16 cellular contexts compared by ENCODE assay signal in genomic region chr6:56770011-56770520, GRCh38.
DNase-seq lines count a peak whose midpoint lies in the region; ATAC-seq, FAIRE-seq and TF ChIP-seq lines count a peak whose summit lies in the region.
"Had no signal": no experiment of that assay in that cellular context is flagged by ENCODE, and none has a peak within 500 bp of the region (broad histone marks: within the 10 kb centered on the region; RNA-seq: fewer than 3 reads in every experiment).

No MANE protein-coding gene starts in this region.

- CTCF ChIA-PET in HepG2 (lab: Yijun Ruan, JAX; ENCODE audit: low intra/inter-chr PET ratio, low total read pairs), result no interaction called here
- CTCF ChIA-PET in WTC11 (lab: Charles Lee), result interaction anchor here (0.7 to 1.0 kb wide), 2 partner anchors 23 to 74 kb away, joined by 3 to 4 read pairs; no protein-coding TSS in a partner anchor

- no peak overlapping the region for H3K9ac ChIP-seq in HepG2 (ENCODE audit: insufficient read depth, low read depth, low read length)
- no peak overlapping the region for H3K9ac ChIP-seq in kidney (ENCODE audit: low read length in 2 of 2)

- H3K4me1 Mint-ChIP-seq in WTC11, result peaks cover 71% of the 10 kb centered on the region

- H3K79me2 ChIP-seq in HepG2 (ENCODE audit: insufficient read depth, low read length), result no peaks in the 10 kb centered on the region

- no peak overlapping the region for H3K4me2 ChIP-seq in HepG2 (ENCODE audit: low read depth, low read length)

- H3K4me3 ChIP-seq in HepG2 (replicated peaks in 1 of 3; ENCODE audit: insufficient read depth in 1 of 3, low read depth in 2 of 3, low read length in 3 of 3) (no peak overlapping the region), right lobe of liver (no peak overlapping the region), left ventricle myocardium inferior (no peak overlapping the region), kidney (ENCODE audit: low read length in 2 of 2) (no peak overlapping the region)

- no peaks in the 10 kb centered on the region for H3K27me3 Mint-ChIP-seq in WTC11 (ENCODE audit: low read depth)

- H4K20me1 ChIP-seq in HepG2 (ENCODE audit: insufficient read depth, low read length), result no peaks in the 10 kb centered on the region

- no peaks in the 10 kb centered on the region for H3K36me3 Mint-ChIP-seq in WTC11

- no peak overlapping the region for H3K4me3 Mint-ChIP-seq in WTC11

- WGBS in HepG2 (ENCODE audit: low lambda C conversion rate), result 90% methylated on average over 2 of the region's 2 CpGs
- 94% methylated on average over 2 of the region's 2 CpGs for WGBS in right lobe of liver (ENCODE audit: insufficient coverage, low coverage, low lambda C conversion rate, missing lambda C conversion rate)

- H3K9me3 Mint-ChIP-seq in WTC11, result peaks cover 4% of the 10 kb centered on the region

- H3K27ac ChIP-seq in HepG2 (ENCODE audit: extremely low read length, insufficient read depth, low read length), result no peak overlapping the region
- H3K27ac ChIP-seq in right lobe of liver, result no peak overlapping the region
- H3K27ac ChIP-seq in left ventricle myocardium inferior (replicated peaks), result peak overlapping the region; percentile 70
- no peak overlapping the region for H3K27ac ChIP-seq in kidney (ENCODE audit: low read depth in 2 of 2, low read length in 2 of 2)

- TF ChIP-seq EP300 in HepG2 (IDR thresholded peaks at IDR 0.05; ENCODE audit: low read depth in 2 of 2, low read length in 2 of 2) (no peak), HepG2 (CRISPR knock-in tag; IDR thresholded peaks at IDR 0.05; ENCODE audit: borderline replicate concordance) (no peak)

- H3K9me3 ChIP-seq in HepG2 (ENCODE audit: low read length) (no peaks in the 10 kb centered on the region), right lobe of liver (no peaks in the 10 kb centered on the region), left ventricle myocardium inferior (replicated peaks) (no peaks in the 10 kb centered on the region), kidney (ENCODE audit: control insufficient read depth in 1 of 2, low read length in 2 of 2) (no peaks in the 10 kb centered on the region)

- no peak for TF ChIP-seq CTCF in HepG2 (CRISPR knock-in tag; IDR thresholded peaks at IDR 0.05)
- no peak for TF ChIP-seq CTCF in right lobe of liver (IDR thresholded peaks at IDR 0.05)
- no peak for TF ChIP-seq CTCF in WTC11 (IDR thresholded peaks at IDR 0.05)
- TF ChIP-seq CTCF in left ventricle myocardium inferior (IDR thresholded peaks at IDR 0.05; ENCODE audit: borderline replicate concordance), result no peak
- no peak for TF ChIP-seq CTCF in kidney (IDR thresholded peaks at IDR 0.05; ENCODE audit: borderline replicate concordance, extremely low read depth, insufficient read depth)

- intact Hi-C loops in HepG2 (cut with micrococcal nuclease; ENCODE audit: unreplicated experiment), result no loop called here
- intact Hi-C loops in right lobe of liver (cut with DNase I), result no loop called here
- intact Hi-C loops in left ventricle myocardium inferior (cut with micrococcal nuclease), result no loop called here
- intact Hi-C loops in kidney (cut with DNase I), result no loop called here

- no peak overlapping the region for H2AFZ ChIP-seq in HepG2 (ENCODE audit: low read length)

- BruUV-seq in HepG2 (replicated peaks; lab: Mats Ljungman, UMichigan), result no TSS peak

- ATAC-seq in HepG2, result no peak
- no peak for ATAC-seq in right lobe of liver
- ATAC-seq in WTC11, result no peak
- no peak for ATAC-seq in HG03571 (IDR thresholded peaks at IDR 0.05; ENCODE audit: unreplicated experiment)
- ATAC-seq in GM18502 (IDR thresholded peaks at IDR 0.05; ENCODE audit: poor library complexity, unreplicated experiment), result no peak

- TF ChIP-seq POLR2A in HepG2 (IDR thresholded peaks at IDR 0.05; ENCODE audit: insufficient read depth in 1 of 2, low read depth in 2 of 2, low read length in 2 of 2), result no peak
- no peak for TF ChIP-seq POLR2A in right lobe of liver (IDR thresholded peaks at IDR 0.05)

- H3K27me3 ChIP-seq in HepG2 (ENCODE audit: control insufficient read depth in 1 of 2, insufficient read depth in 2 of 2, low read length in 2 of 2) (no peaks in the 10 kb centered on the region), right lobe of liver (no peaks in the 10 kb centered on the region), left ventricle myocardium inferior (ENCODE audit: low read depth) (no peaks in the 10 kb centered on the region)

- peak overlapping the region; percentile 47 for H3K27ac Mint-ChIP-seq in WTC11

- no peak for DNase-seq in HepG2 (ENCODE audit: low spot score)
- no peak for DNase-seq in right lobe of liver
- no peak for DNase-seq in WTC11 (ENCODE audit: low spot score)
- no peak for DNase-seq in left ventricle myocardium inferior
- no peak for DNase-seq in NOMO-1 treated with DMSO at 0.1 percent for 48 hours (lab: John Stamatoyannopoulos, UW; ENCODE audit: unreplicated experiment)
- DNase-seq in kidney, result no peak
- DNase-seq: C1 segment of cervical spinal cord, EL, GOT3, NCI-H187 treated with DMSO at 0.1 percent for 48 hours, NCI-H446 treated with DMSO at 0.1 percent for 48 hours, NCI-H748 treated with DMSO at 0.1 percent for 48 hours, SHP77 had no signal

- FAIRE-seq in HepG2 (lab: Jason Lieb, UNC), result no peak
- no peak for FAIRE-seq in kidney (lab: Jason Lieb, UNC)
- FAIRE-seq: A204.1 had no signal

- no peak for TF ChIP-seq RAD21 in HepG2 (CRISPR knock-in tag; IDR thresholded peaks at IDR 0.05)

- H3K36me3 ChIP-seq in HepG2 (replicated peaks in 1 of 2; ENCODE audit: control insufficient read depth in 1 of 2, insufficient read depth in 2 of 2, low read length in 2 of 2) (no peaks in the 10 kb centered on the region), right lobe of liver (no peaks in the 10 kb centered on the region), left ventricle myocardium inferior (no peaks in the 10 kb centered on the region), kidney (ENCODE audit: control insufficient read depth in 1 of 2, insufficient read depth in 2 of 2, low read length in 2 of 2) (no peaks in the 10 kb centered on the region)

- no peaks in the 10 kb centered on the region for H3K4me1 ChIP-seq in HepG2 (ENCODE audit: insufficient read depth, low read length)
- no peaks in the 10 kb centered on the region for H3K4me1 ChIP-seq in right lobe of liver
- peaks cover 86% of the 10 kb centered on the region for H3K4me1 ChIP-seq in left ventricle myocardium inferior
- peaks cover 0 to 2% of the 10 kb centered on the region in 2 donors for H3K4me1 ChIP-seq in kidney (ENCODE audit: control insufficient read depth in 1 of 2, insufficient read depth in 1 of 2, low read depth in 1 of 2, low read length in 2 of 2)

- POLR2A ChIA-PET in HepG2 (lab: Yijun Ruan, JAX) (no interaction called here), WTC11 (lab: Charles Lee) (no interaction called here)

- in situ Hi-C loops in HepG2 (cut with HindIII; ENCODE audit: extremely low pct_ligation_motif_present, low pct_unique_long_range_greater_than_20kb), result no loop called here

TF ChIP-seq in HepG2, 621 proteins besides CTCF, POLR2A, EP300 and RAD21 (continues in another document):
- TF ChIP-seq, protein P1, sequence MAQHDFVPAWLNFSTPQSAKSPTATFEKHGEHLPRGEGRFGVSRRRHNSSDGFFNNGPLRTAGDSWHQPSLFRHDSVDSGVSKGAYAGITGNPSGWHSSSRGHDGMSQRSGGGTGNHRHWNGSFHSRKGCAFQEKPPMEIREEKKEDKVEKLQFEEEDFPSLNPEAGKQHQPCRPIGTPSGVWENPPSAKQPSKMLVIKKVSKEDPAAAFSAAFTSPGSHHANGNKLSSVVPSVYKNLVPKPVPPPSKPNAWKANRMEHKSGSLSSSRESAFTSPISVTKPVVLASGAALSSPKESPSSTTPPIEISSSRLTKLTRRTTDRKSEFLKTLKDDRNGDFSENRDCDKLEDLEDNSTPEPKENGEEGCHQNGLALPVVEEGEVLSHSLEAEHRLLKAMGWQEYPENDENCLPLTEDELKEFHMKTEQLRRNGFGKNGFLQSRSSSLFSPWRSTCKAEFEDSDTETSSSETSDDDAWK (CRISPR knock-in tag; IDR thresholded peaks at IDR 0.05), result no peak

TF ChIP-seq in WTC11, 78 proteins besides CTCF, POLR2A, EP300 and RAD21:
- no peak for TF ChIP-seq CREB1 (CRISPR knock-in tag; IDR thresholded peaks at IDR 0.05)
- TF ChIP-seq, protein P2, sequence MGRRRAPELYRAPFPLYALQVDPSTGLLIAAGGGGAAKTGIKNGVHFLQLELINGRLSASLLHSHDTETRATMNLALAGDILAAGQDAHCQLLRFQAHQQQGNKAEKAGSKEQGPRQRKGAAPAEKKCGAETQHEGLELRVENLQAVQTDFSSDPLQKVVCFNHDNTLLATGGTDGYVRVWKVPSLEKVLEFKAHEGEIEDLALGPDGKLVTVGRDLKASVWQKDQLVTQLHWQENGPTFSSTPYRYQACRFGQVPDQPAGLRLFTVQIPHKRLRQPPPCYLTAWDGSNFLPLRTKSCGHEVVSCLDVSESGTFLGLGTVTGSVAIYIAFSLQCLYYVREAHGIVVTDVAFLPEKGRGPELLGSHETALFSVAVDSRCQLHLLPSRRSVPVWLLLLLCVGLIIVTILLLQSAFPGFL (CRISPR knock-in tag; IDR thresholded peaks at IDR 0.05; ENCODE audit: borderline replicate concordance), result no peak
- TF ChIP-seq ZNF219 (CRISPR knock-in tag; IDR thresholded peaks at IDR 0.05; ENCODE audit: borderline replicate concordance), result no peak
- TF ChIP-seq, protein P3, sequence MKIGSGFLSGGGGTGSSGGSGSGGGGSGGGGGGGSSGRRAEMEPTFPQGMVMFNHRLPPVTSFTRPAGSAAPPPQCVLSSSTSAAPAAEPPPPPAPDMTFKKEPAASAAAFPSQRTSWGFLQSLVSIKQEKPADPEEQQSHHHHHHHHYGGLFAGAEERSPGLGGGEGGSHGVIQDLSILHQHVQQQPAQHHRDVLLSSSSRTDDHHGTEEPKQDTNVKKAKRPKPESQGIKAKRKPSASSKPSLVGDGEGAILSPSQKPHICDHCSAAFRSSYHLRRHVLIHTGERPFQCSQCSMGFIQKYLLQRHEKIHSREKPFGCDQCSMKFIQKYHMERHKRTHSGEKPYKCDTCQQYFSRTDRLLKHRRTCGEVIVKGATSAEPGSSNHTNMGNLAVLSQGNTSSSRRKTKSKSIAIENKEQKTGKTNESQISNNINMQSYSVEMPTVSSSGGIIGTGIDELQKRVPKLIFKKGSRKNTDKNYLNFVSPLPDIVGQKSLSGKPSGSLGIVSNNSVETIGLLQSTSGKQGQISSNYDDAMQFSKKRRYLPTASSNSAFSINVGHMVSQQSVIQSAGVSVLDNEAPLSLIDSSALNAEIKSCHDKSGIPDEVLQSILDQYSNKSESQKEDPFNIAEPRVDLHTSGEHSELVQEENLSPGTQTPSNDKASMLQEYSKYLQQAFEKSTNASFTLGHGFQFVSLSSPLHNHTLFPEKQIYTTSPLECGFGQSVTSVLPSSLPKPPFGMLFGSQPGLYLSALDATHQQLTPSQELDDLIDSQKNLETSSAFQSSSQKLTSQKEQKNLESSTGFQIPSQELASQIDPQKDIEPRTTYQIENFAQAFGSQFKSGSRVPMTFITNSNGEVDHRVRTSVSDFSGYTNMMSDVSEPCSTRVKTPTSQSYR (CRISPR knock-in tag; IDR thresholded peaks at IDR 0.05), result no peak
